Comparison of ENCODE assay signal across 19 cellular contexts in the genomic region with DNA sequence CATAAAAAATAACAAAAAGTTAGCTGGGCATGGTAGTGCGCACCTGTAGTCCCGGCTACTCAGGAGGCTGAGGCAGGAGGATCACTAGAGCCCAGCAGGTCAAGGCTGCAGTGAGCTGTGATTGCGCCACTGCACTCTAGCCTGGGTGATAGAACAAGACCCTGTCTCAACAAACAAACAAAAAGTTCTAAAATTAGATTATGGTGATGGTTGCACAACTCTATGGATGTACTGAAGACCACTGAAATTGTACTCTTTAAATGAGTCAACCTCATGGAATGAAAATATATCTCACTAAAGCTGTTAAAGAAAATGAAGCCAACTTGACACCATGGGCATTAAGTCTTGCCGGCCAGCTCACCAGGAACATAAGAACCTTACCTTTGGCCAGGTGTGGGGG. TPM values are rescaled to one million over a fixed set of nuclear protein-coding genes. Genes with fewer than 3 reads are reported as not detected.
DNase-seq lines count a peak whose midpoint lies in the region; ATAC-seq and TF ChIP-seq lines count a peak whose summit lies in the region.
"Had no signal": no experiment of that assay in that cellular context is flagged by ENCODE, and none has a peak within 500 bp of the region (broad histone marks: within the 10 kb centered on the region; RNA-seq: fewer than 3 reads in every experiment).

No MANE protein-coding gene starts in this region.

- no peak overlapping the region for H3K27ac Mint-ChIP-seq in MCF 10A (ENCODE audit: low read depth, unreplicated experiment)

- H3K4me3 ChIP-seq in breast epithelium (no peak overlapping the region), astrocyte of the spinal cord (ENCODE audit: low read depth, low read length) (no peak overlapping the region), fibroblast of pulmonary artery (replicated peaks; ENCODE audit: low read depth, low read length) (no peak overlapping the region), lower lobe of right lung (no peak overlapping the region)

- POLR2A ChIA-PET in MCF 10A (lab: Yijun Ruan, JAX), result no interaction called here

- TF ChIP-seq CTCF in MCF 10A (IDR thresholded peaks at IDR 0.05; ENCODE audit: unreplicated experiment) (no peak), breast epithelium (IDR thresholded peaks at IDR 0.05) (no peak), astrocyte of the spinal cord (IDR thresholded peaks at IDR 0.05; ENCODE audit: low read depth, low read length) (no peak), fibroblast of pulmonary artery (IDR thresholded peaks at IDR 0.05; ENCODE audit: low read length, missing control alignments) (no peak), lower lobe of right lung (IDR thresholded peaks at IDR 0.05) (no peak)

- no peaks in the 10 kb centered on the region for H3K36me3 ChIP-seq in breast epithelium
- H3K36me3 ChIP-seq in lower lobe of right lung, result peaks cover 11% of the 10 kb centered on the region

- BruUV-seq in MCF 10A (replicated peaks; lab: Mats Ljungman, UMichigan), result no TSS peak

- intact Hi-C loops in MCF 10A (cut with micrococcal nuclease), result no loop called here
- intact Hi-C loops in breast epithelium (cut with DNase I; ENCODE audit: low total_unique reads), result no loop called here
- intact Hi-C loops in lower lobe of right lung (cut with DNase I), result no loop called here

- H3K27ac ChIP-seq in breast epithelium (no peak overlapping the region), lower lobe of right lung (no peak overlapping the region)

- no peaks in the 10 kb centered on the region for H3K9me3 Mint-ChIP-seq in MCF 10A (ENCODE audit: unreplicated experiment)

- peak; percentile 25 for DNase-seq in MCF 10A (ENCODE audit: unreplicated experiment)
- DNase-seq in breast epithelium (ENCODE audit: low spot score in 2 of 2), result no peak
- peak; percentile 17 for DNase-seq in astrocyte of the spinal cord (ENCODE audit: low read depth, low spot score)
- DNase-seq in fibroblast of pulmonary artery (ENCODE audit: low read depth), result peak; percentile 37
- DNase-seq in renal cortical epithelial cell (ENCODE audit: low read depth), result peak; percentile 13
- DNase-seq in lower lobe of right lung, result no peak
- DNase-seq in foreskin melanocyte, result no peak
- no peak for DNase-seq in NCI-H524 (lab: John Stamatoyannopoulos, UW)
- DNase-seq: 8988T, C1 segment of cervical spinal cord, Caco-2, DMS53, KBM-7, NCI-H1105 treated with DMSO at 0.1 percent for 48 hours, NCI-H187, NCI-H748 treated with DMSO at 0.1 percent for 48 hours, PC-3 had no signal

- no peak for TF ChIP-seq POLR2A in breast epithelium (IDR thresholded peaks at IDR 0.05)

- H3K4me3 Mint-ChIP-seq in MCF 10A (ENCODE audit: unreplicated experiment), result no peak overlapping the region

- H3K27me3 ChIP-seq in breast epithelium (no peaks in the 10 kb centered on the region), lower lobe of right lung (ENCODE audit: low read depth) (no peaks in the 10 kb centered on the region)

- CTCF ChIA-PET in MCF 10A (lab: Yijun Ruan, JAX), result interaction anchor here (0.6 to 1.8 kb wide), 4 partner anchors 11 to 633 kb away, joined by 3 to 5 read pairs (median 4); no protein-coding TSS in a partner anchor

- no peaks in the 10 kb centered on the region for H3K4me1 ChIP-seq in breast epithelium
- no peaks in the 10 kb centered on the region for H3K4me1 ChIP-seq in lower lobe of right lung
- H3K4me1 ChIP-seq: Caco-2 had no signal

- peaks cover 49% of the 10 kb centered on the region for H3K36me3 Mint-ChIP-seq in MCF 10A (ENCODE audit: insufficient read depth, unreplicated experiment)

- ATAC-seq in lower lobe of right lung, result no peak
- ATAC-seq: HCT116, PC-3 had no signal

- H3K27me3 Mint-ChIP-seq in MCF 10A (ENCODE audit: insufficient read depth, unreplicated experiment), result no peaks in the 10 kb centered on the region

- H3K4me1 Mint-ChIP-seq in MCF 10A (ENCODE audit: insufficient read depth, unreplicated experiment), result no peaks in the 10 kb centered on the region

- in situ Hi-C loops in astrocyte of the spinal cord (cut with HindIII; ENCODE audit: low sequenced_read_pairs), result no loop called here

- H3K9me3 ChIP-seq in breast epithelium, result no peaks in the 10 kb centered on the region
- H3K9me3 ChIP-seq in lower lobe of right lung, result no peaks in the 10 kb centered on the region
- H3K9me3 ChIP-seq: Caco-2 had no signal

RNA-seq across cellular contexts. Expression of a gene that starts 9.1 kb away (rescaled TPM):
- total RNA-seq in MCF 10A (2022), result not detected in 2 replicates
- 10 to 100 TPM in 1 of 3 donors, 1 to 10 TPM in 2; 5.1 to 23.4 (median 8.8) TPM for total RNA-seq in breast epithelium
- total RNA-seq in renal cortical epithelial cell, result not detected in 2 replicates
- total RNA-seq in lower lobe of right lung, result not detected
- total RNA-seq: Caco-2, M059J, PC-3 had no signal

RNA-seq across cellular contexts. Expression of a gene that starts 28.9 kb away (rescaled TPM):
- total RNA-seq in MCF 10A (2022) (10.6 and 14.0 TPM in 2 replicates), breast epithelium (10 to 100 TPM in 1 of 3 donors, 1 to 10 TPM in 2; 4.2 to 10.8 (median 7.2) TPM), renal cortical epithelial cell (7.2 and 17.2 TPM in 2 replicates), lower lobe of right lung (4.7 TPM)

Comparison
In these comparisons a context has a peak if more than half of its experiments do, and no peak if none do; other contexts are left out.
1. DNase-seq: peak in MCF 10A (single experiment), astrocyte of the spinal cord (single experiment), fibroblast of pulmonary artery (single experiment) and renal cortical epithelial cell (single experiment); none in breast epithelium (0 of 2), lower lobe of right lung (single experiment), foreskin melanocyte (single experiment) and NCI-H524 (0 of 2).